ENCODE assay signal across 8 cellular contexts in genomic region chr16:2983706-2984136, GRCh38. TPM values are rescaled to one million over a fixed set of nuclear protein-coding genes. Genes with fewer than 3 reads are reported as not detected.
DNase-seq lines count a peak whose midpoint lies in the region; ATAC-seq and TF ChIP-seq lines count a peak whose summit lies in the region.

No MANE protein-coding gene starts in this region.

- intact Hi-C loops in CD14-positive monocyte (cut with micrococcal nuclease): loop anchor here in 1 of 2 donors (2.0 kb wide), 1 partner anchor 15 kb away; the partner anchor contains the start of gene PAQR4
- intact Hi-C loops in right lobe of liver (cut with DNase I): no loop called here

- no peaks in the 10 kb centered on the region for H3K36me3 Mint-ChIP-seq in CD14-positive monocyte

- H3K4me3 Mint-ChIP-seq in CD14-positive monocyte: peak overlapping the region; percentile 57 to 76

- no peak overlapping the region for H3K27ac ChIP-seq in right lobe of liver

- peak; percentile 95 for TF ChIP-seq CTCF in CD14-positive monocyte (IDR thresholded peaks at IDR 0.05)
- TF ChIP-seq CTCF in choroid plexus epithelial cell (conservative IDR thresholded peaks at IDR 0.05; ENCODE audit: low read depth, low read length): peak; percentile 52
- TF ChIP-seq CTCF in right lobe of liver (IDR thresholded peaks at IDR 0.05): peak; percentile 84 to 98 (median 94)

- H3K36me3 ChIP-seq in right lobe of liver: no peaks in the 10 kb centered on the region

- peaks cover 23% of the 10 kb centered on the region for H3K4me1 Mint-ChIP-seq in CD14-positive monocyte

- no peaks in the 10 kb centered on the region for H3K9me3 Mint-ChIP-seq in CD14-positive monocyte

- WGBS in right lobe of liver (ENCODE audit: insufficient coverage, low coverage, low lambda C conversion rate, missing lambda C conversion rate): 16% methylated on average over 21 of the region's 42 CpGs

- H3K27me3 Mint-ChIP-seq in CD14-positive monocyte (ENCODE audit: low read depth in 3 of 3): peaks cover 3 to 18% (median 4%) of the 10 kb centered on the region in 3 donors

- H3K27me3 ChIP-seq in right lobe of liver: no peaks in the 10 kb centered on the region

- ATAC-seq in right lobe of liver: peak; percentile 62 to 74 (median 68)
- ATAC-seq in GM21528 (IDR thresholded peaks at IDR 0.05; ENCODE audit: low FRiP score, unreplicated experiment): no peak

- peak; percentile 74 for DNase-seq in CD14-positive monocyte (ENCODE audit: low spot score)
- peak; percentile 77 for DNase-seq in H4 (ENCODE audit: low spot score)
- DNase-seq in NCI-H2227 (lab: John Stamatoyannopoulos, UW; ENCODE audit: unreplicated experiment): peak; percentile 88
- peak; percentile 57 to 73 for DNase-seq in activated CD4-positive, alpha-beta T cell treated with anti-CD3 and anti-CD28 coated beads for 24 hours (ENCODE audit: low read depth in 2 of 2)
- peak; percentile 69 for DNase-seq in choroid plexus epithelial cell (ENCODE audit: low read depth)
- peak; percentile 72 to 79 (median 77) for DNase-seq in right lobe of liver
- peak; percentile 76 to 79 for DNase-seq in stimulated activated CD4-positive, alpha-beta T cell treated with anti-CD3 and anti-CD28 coated beads, Interleukin-4, amount 100 ng/mL, for 48 hours (ENCODE audit: low read depth in 2 of 2)

- H3K9me3 ChIP-seq in right lobe of liver: no peaks in the 10 kb centered on the region

- peaks cover 0 to 31% (median 5%) of the 10 kb centered on the region in 4 donors for H3K4me1 ChIP-seq in right lobe of liver

- TF ChIP-seq POLR2A in right lobe of liver (IDR thresholded peaks at IDR 0.05): no peak

- H3K4me3 ChIP-seq in choroid plexus epithelial cell (ENCODE audit: low read depth, low read length): peak overlapping the region; percentile 44
- no peak overlapping the region for H3K4me3 ChIP-seq in right lobe of liver

- peak overlapping the region in 4 of 7 donors; percentile 36 to 83 (median 54) for H3K27ac Mint-ChIP-seq in CD14-positive monocyte

RNA-seq across cellular contexts. Expression of gene PKMYT1, which starts 3.5 kb away (rescaled TPM):
- 1 to 10 TPM; 3.0 to 3.2 TPM for polyA plus RNA-seq in CD14-positive monocyte
- total RNA-seq in H4 (2014; rRNA removed; shearing (Covaris generic)): 19.9 and 26.0 TPM in 2 replicates
- 1 to 10 TPM in 5 of 6 experiments, under 1 TPM in 1; 0.68 to 6.5 (median 1.7) TPM for total RNA-seq in right lobe of liver

RNA-seq across cellular contexts. Expression of gene PAQR4, which starts 14.6 kb away (rescaled TPM):
- 1 to 10 TPM; 6.3 to 8.9 TPM for polyA plus RNA-seq in CD14-positive monocyte
- 14.4 and 17.9 TPM in 2 replicates for total RNA-seq in H4 (2014; rRNA removed; shearing (Covaris generic))
- 1 to 10 TPM in 4 of 6 experiments, under 1 TPM in 2; 0.93 to 6.1 (median 3.3) TPM for total RNA-seq in right lobe of liver

RNA-seq across cellular contexts. Expression of gene KREMEN2, which starts 19.6 kb away (rescaled TPM):
- not detected for polyA plus RNA-seq in CD14-positive monocyte
- total RNA-seq in H4 (2014; rRNA removed; shearing (Covaris generic)): 6.0 and 11.0 TPM in 2 replicates
- total RNA-seq in right lobe of liver: not detected

RNA-seq across cellular contexts. Expression of gene CLDN9, which starts 29.0 kb away (rescaled TPM):
- polyA plus RNA-seq in CD14-positive monocyte: not detected
- not detected in 2 replicates for total RNA-seq in H4 (2014; rRNA removed; shearing (Covaris generic))
- 1 to 10 TPM in 2 of 6 experiments, under 1 TPM in 4; 0.25 to 1.7 (median 0.92) TPM for total RNA-seq in right lobe of liver

RNA-seq across cellular contexts. Expression of gene CLDN6, which starts 34.3 kb away (rescaled TPM):
- polyA plus RNA-seq in CD14-positive monocyte: not detected
- total RNA-seq in H4 (2014; rRNA removed; shearing (Covaris generic)): 2.0 TPM in 1 of 2 replicates, not detected in the other
- 1 to 10 TPM in 1 of 6 experiments, not detected in 5; 2.9 TPM for total RNA-seq in right lobe of liver
